8 cellular contexts compared by ENCODE assay signal in genomic region chr16:29816694-29817441, GRCh38. TPM values are rescaled to one million over a fixed set of nuclear protein-coding genes. Genes with fewer than 3 reads are reported as not detected.
DNase-seq lines count a peak whose midpoint lies in the region; ATAC-seq and TF ChIP-seq lines count a peak whose summit lies in the region.

No MANE protein-coding gene starts in this region.

- DNase-seq in C1 segment of cervical spinal cord (lab: John Stamatoyannopoulos, UW) (peak in 8 of 14 donors; percentile 57 to 73 (median 64)), HK-2 (ENCODE audit: unreplicated experiment) (peak; percentile 68), RPMI8226 (peak; percentile 85), adrenal gland (peak; percentile 78 to 87 (median 83)), hepatocyte (ENCODE audit: low spot score) (peak; percentile 73), sciatic nerve (ENCODE audit: low spot score) (peak; percentile 76)

- peak overlapping the region; percentile 59 for H2AFZ ChIP-seq in hepatocyte

- H3K27me3 ChIP-seq in adrenal gland (no peaks in the 10 kb centered on the region), hepatocyte (no peaks in the 10 kb centered on the region)

- H3K9me2 ChIP-seq in hepatocyte (replicated peaks; ENCODE audit: insufficient read depth): no peaks in the 10 kb centered on the region

- H3K4me1 ChIP-seq in adrenal gland (replicated peaks in 1 of 2): peaks cover 25 to 61% of the 10 kb centered on the region in 2 donors
- peaks cover 35% of the 10 kb centered on the region for H3K4me1 ChIP-seq in hepatocyte (ENCODE audit: insufficient read depth)

- ATAC-seq in GM19035 (IDR thresholded peaks at IDR 0.05; ENCODE audit: unreplicated experiment) (peak; percentile 10), sciatic nerve (peak; percentile 31), GM18517 (IDR thresholded peaks at IDR 0.05; ENCODE audit: unreplicated experiment) (no peak)

- peaks cover 56% of the 10 kb centered on the region for H3K79me2 ChIP-seq in hepatocyte

- no peaks in the 10 kb centered on the region for H3K9me3 ChIP-seq in adrenal gland (replicated peaks in 1 of 3)
- no peaks in the 10 kb centered on the region for H3K9me3 ChIP-seq in hepatocyte (ENCODE audit: low read depth)

- TF ChIP-seq CTCF in adrenal gland (IDR thresholded peaks at IDR 0.05) (no peak), hepatocyte (IDR thresholded peaks at IDR 0.05; ENCODE audit: poor library complexity) (no peak)

- peaks cover 0 to 17% of the 10 kb centered on the region in 2 donors for H3K36me3 ChIP-seq in adrenal gland (replicated peaks in 1 of 2)
- H3K36me3 ChIP-seq in hepatocyte (replicated peaks; ENCODE audit: insufficient read depth, low read depth): no peaks in the 10 kb centered on the region

- no peaks in the 10 kb centered on the region for H4K20me1 ChIP-seq in hepatocyte (ENCODE audit: insufficient read depth, poor library complexity, severe bottlenecking)

- peak in 1 of 2 donors; percentile 77 for TF ChIP-seq POLR2A in adrenal gland (IDR thresholded peaks at IDR 0.05)

- intact Hi-C loops in adrenal gland (cut with DNase I) (no loop called here), sciatic nerve (cut with DNase I) (no loop called here)

- peak overlapping the region; percentile 73 to 99 (median 97) for H3K27ac ChIP-seq in adrenal gland
- peak overlapping the region; percentile 93 for H3K27ac ChIP-seq in hepatocyte

- WGBS in adrenal gland, 4 donors: 1 to 7% (median 2%) methylated on average over 15 to 37 of the region's 37 CpGs
- 3% methylated on average over 27 of the region's 37 CpGs for WGBS in hepatocyte (ENCODE audit: low lambda C conversion rate, missing lambda C conversion rate)

- H3K4me3 ChIP-seq in adrenal gland (peak overlapping the region; percentile 58 to 92 (median 78)), hepatocyte (peak overlapping the region; percentile 42)

- H3K4me2 ChIP-seq in hepatocyte: peak overlapping the region; percentile 87

RNA-seq across cellular contexts. Expression of gene PAGR1, which starts 0.9 kb away (rescaled TPM):
- total RNA-seq in adrenal gland (10 to 100 TPM; 17.1 to 47.1 (median 39.8) TPM), hepatocyte (31.6 and 39.3 TPM in 2 replicates), sciatic nerve (29.7 TPM)
- polyA plus RNA-seq in adrenal gland (10 to 100 TPM; 14.2 to 89.1 (median 60.9) TPM), hepatocyte (48.5 and 53.4 TPM in 2 replicates)

RNA-seq across cellular contexts. Expression of gene MVP, which starts 3.4 kb away (rescaled TPM):
- total RNA-seq in adrenal gland: 100 to 1,000 TPM; 242 to 492 (median 362) TPM
- 100 to 1,000 TPM; 200 to 470 (median 321) TPM for polyA plus RNA-seq in adrenal gland
- 80.0 and 121 TPM in 2 replicates for total RNA-seq in hepatocyte
- 140 and 146 TPM in 2 replicates for polyA plus RNA-seq in hepatocyte
- total RNA-seq in sciatic nerve: 123 TPM

RNA-seq across cellular contexts. Expression of gene PRRT2, which starts 4.9 kb away (rescaled TPM):
- 1 to 10 TPM in 7 of 8 donors, not detected in 1; 1.4 to 8.8 (median 1.9) TPM for total RNA-seq in adrenal gland
- polyA plus RNA-seq in adrenal gland: 10 to 100 TPM in 1 of 3 donors, 1 to 10 TPM in 1, under 1 TPM in 1; 0.97 to 32.0 (median 5.0) TPM
- 7.0 and 8.0 TPM in 2 replicates for total RNA-seq in hepatocyte
- 11.1 and 23.9 TPM in 2 replicates for polyA plus RNA-seq in hepatocyte
- 26.3 TPM for total RNA-seq in sciatic nerve

RNA-seq across cellular contexts. Expression of gene MAZ, which starts 10.5 kb away (rescaled TPM):
- total RNA-seq in adrenal gland: 100 to 1,000 TPM in 6 of 8 donors, 10 to 100 TPM in 2; 78.8 to 247 (median 145) TPM
- 100 to 1,000 TPM; 108 to 304 (median 147) TPM for polyA plus RNA-seq in adrenal gland
- 123 and 132 TPM in 2 replicates for total RNA-seq in hepatocyte
- polyA plus RNA-seq in hepatocyte: 190 and 192 TPM in 2 replicates
- 123 TPM for total RNA-seq in sciatic nerve

RNA-seq across cellular contexts. Expression of gene KIF22, which starts 26.3 kb away (rescaled TPM):
- total RNA-seq in adrenal gland: 10 to 100 TPM in 7 of 8 donors, 1 to 10 TPM in 1; 8.8 to 30.7 (median 16.2) TPM
- 100 to 1,000 TPM in 2 of 3 donors, 1 to 10 TPM in 1; 9.1 to 127 (median 112) TPM for polyA plus RNA-seq in adrenal gland
- 42.6 and 43.3 TPM in 2 replicates for total RNA-seq in hepatocyte
- polyA plus RNA-seq in hepatocyte: 42.5 and 44.5 TPM in 2 replicates
- total RNA-seq in sciatic nerve: 16.9 TPM
